ENCODE assay signal across 22 cellular contexts in the genomic region with DNA sequence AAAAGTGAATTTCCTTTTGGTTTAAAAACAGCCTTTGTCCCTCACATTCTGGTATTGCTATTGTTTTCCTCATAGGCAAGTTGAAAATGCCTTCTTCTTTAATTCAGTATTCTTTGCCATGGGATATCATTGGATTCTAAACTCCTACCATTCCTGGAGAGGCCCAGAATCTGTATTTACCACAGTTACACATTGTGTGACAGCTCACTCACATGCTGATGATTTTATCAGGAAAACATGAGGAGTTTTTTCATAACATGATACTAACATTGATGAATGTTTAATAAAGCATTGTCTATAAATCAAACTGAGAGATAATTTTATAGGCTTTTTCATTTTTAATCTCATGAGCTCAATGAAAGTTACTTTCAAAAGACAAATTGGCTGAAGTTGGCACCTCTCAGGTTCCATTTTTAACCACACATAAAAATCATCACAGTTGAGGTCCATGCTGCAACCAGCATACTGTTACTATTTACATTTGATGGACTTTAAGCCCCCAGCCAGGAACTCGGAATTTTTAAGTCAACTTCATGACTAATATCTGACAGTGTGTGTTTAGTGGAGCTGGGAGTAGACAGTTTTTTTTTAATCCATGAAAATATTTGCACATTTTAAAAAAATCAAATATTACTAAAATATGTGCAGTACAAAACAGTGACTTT.
"Had no signal": no experiment of that assay in that cellular context is flagged by ENCODE, and none has a peak within 500 bp of the region (broad histone marks: within the 10 kb centered on the region; RNA-seq: fewer than 3 reads in every experiment).

No MANE protein-coding gene starts in this region.

- H3K27ac Mint-ChIP-seq: activated B cell treated with CpG ODN at 0.5 μM for 24 hours; activated CD4-positive, alpha-beta memory T cell treated with anti-CD3 and anti-CD28 coated beads for 36 hours; activated CD4-positive, alpha-beta T cell treated with anti-CD3 and anti-CD28 coated beads, Interleukin-2, amount 10 ng/mL, durations not matched to agents 24 days and 14 days; activated naive CD4-positive, alpha-beta T cell treated with anti-CD3 and anti-CD28 coated beads for 36 hours; activated naive CD8-positive, alpha-beta T cell; brain; T-helper 17 cell had no signal

- H3K9me3 Mint-ChIP-seq: activated CD4-positive, alpha-beta T cell treated with anti-CD3 and anti-CD28 coated beads, Interleukin-2, amount 10 ng/mL, durations not matched to agents 24 days and 14 days had no signal

- H3K36me3 Mint-ChIP-seq: activated CD4-positive, alpha-beta memory T cell treated with anti-CD3 and anti-CD28 coated beads for 36 hours; activated naive CD8-positive, alpha-beta T cell; brain had no signal

- ATAC-seq: activated T-cell treated with anti-CD3 and anti-CD28 coated beads, Interleukin-2, amount 50 U/mL, for 4 hours; T-helper 17 cell had no signal

- FAIRE-seq: astrocyte had no signal

- DNase-seq: activated B cell treated with CpG ODN at 0.5 μM for 24 hours; activated CD4-positive, alpha-beta memory T cell treated with anti-CD3 and anti-CD28 coated beads for 36 hours; activated CD4-positive, alpha-beta T cell treated with anti-CD3 and anti-CD28 coated beads for 1 hour; activated CD4-positive, alpha-beta T cell treated with anti-CD3 and anti-CD28 coated beads, Interleukin-2, amount 10 ng/mL, durations not matched to agents 24 days and 14 days; activated CD8-positive, alpha-beta memory T cell treated with anti-CD3 and anti-CD28 coated beads for 24 hours; activated effector memory CD4-positive, alpha-beta T cell treated with anti-CD3 and anti-CD28 coated beads, Interleukin-2, amount 50 U/mL, for 16 hours; activated naive CD4-positive, alpha-beta T cell treated with anti-CD3 and anti-CD28 coated beads for 36 hours; activated T-cell treated with anti-CD3 and anti-CD28 coated beads, Interleukin-2, amount 50 U/mL, for 4 hours; amygdala; NCI-H1048; NCI-H146; NCI-H187 treated with DMSO at 0.1 percent for 48 hours; NCI-H2081 treated with DMSO at 0.1 percent for 48 hours; NCI-H446; NCI-H524; SIG-M5; T-helper 17 cell; T-helper 9 cell had no signal

- H3K27me3 Mint-ChIP-seq: activated B cell treated with CpG ODN at 0.5 μM for 24 hours; activated CD4-positive, alpha-beta memory T cell treated with anti-CD3 and anti-CD28 coated beads for 36 hours; activated CD4-positive, alpha-beta T cell treated with anti-CD3 and anti-CD28 coated beads, Interleukin-2, amount 10 ng/mL, durations not matched to agents 24 days and 14 days; activated naive CD8-positive, alpha-beta T cell; brain; central memory CD8-positive, alpha-beta T cell; T-helper 17 cell had no signal

- H3K4me1 Mint-ChIP-seq: activated B cell treated with CpG ODN at 0.5 μM for 24 hours; activated CD4-positive, alpha-beta T cell treated with anti-CD3 and anti-CD28 coated beads, Interleukin-2, amount 10 ng/mL, durations not matched to agents 24 days and 14 days; brain; central memory CD8-positive, alpha-beta T cell; T-helper 17 cell had no signal

- H3K4me3 Mint-ChIP-seq: activated B cell treated with CpG ODN at 0.5 μM for 24 hours; activated CD4-positive, alpha-beta memory T cell treated with anti-CD3 and anti-CD28 coated beads for 36 hours; activated CD4-positive, alpha-beta T cell treated with anti-CD3 and anti-CD28 coated beads, Interleukin-2, amount 10 ng/mL, durations not matched to agents 24 days and 14 days; activated naive CD4-positive, alpha-beta T cell treated with anti-CD3 and anti-CD28 coated beads for 36 hours; activated naive CD8-positive, alpha-beta T cell; activated T-cell treated with anti-CD3 and anti-CD28 coated beads, Interleukin-2, amount 50 U/mL, for 4 hours; brain; central memory CD8-positive, alpha-beta T cell; T-helper 17 cell had no signal
